23 cellular contexts compared by ENCODE assay signal in genomic region chr16:65289022-65289421, GRCh38.
DNase-seq lines count a peak whose midpoint lies in the region; ATAC-seq, FAIRE-seq and TF ChIP-seq lines count a peak whose summit lies in the region.
"Had no signal": no experiment of that assay in that cellular context is flagged by ENCODE, and none has a peak within 500 bp of the region (broad histone marks: within the 10 kb centered on the region; RNA-seq: fewer than 3 reads in every experiment).

No MANE protein-coding gene starts in this region.

- FAIRE-seq in HTR-8/SVneo (lab: Jason Lieb, UNC) = no peak
- FAIRE-seq: A204.1, GM12878, GM19239, H1, HepG2 had no signal

- H3K4me1 Mint-ChIP-seq in activated CD8-positive, alpha-beta T cell treated with anti-CD3 and anti-CD28 coated beads for 36 hours (ENCODE audit: low read depth) = no peaks in the 10 kb centered on the region
- H3K4me1 Mint-ChIP-seq: CD4-positive, CD25-positive, alpha-beta regulatory T cell; CD8-positive, alpha-beta memory T cell had no signal

- peaks cover 3% of the 10 kb centered on the region for H3K9me3 Mint-ChIP-seq in activated CD8-positive, alpha-beta T cell treated with anti-CD3 and anti-CD28 coated beads for 36 hours
- H3K9me3 Mint-ChIP-seq: H9 had no signal

- H3K27ac ChIP-seq in heart left ventricle (no peak overlapping the region), right atrium auricular region (no peak overlapping the region), gastrocnemius medialis (peak overlapping the region in 3 of 4 donors; percentile 14 to 59 (median 57))

- peak in 1 of 5 donors; percentile 60 for DNase-seq in heart left ventricle
- no peak for DNase-seq in right atrium auricular region (ENCODE audit: low spot score)
- DNase-seq in left ventricle myocardium superior = peak; percentile 39
- peak; percentile 40 to 79 for DNase-seq in gastrocnemius medialis
- no peak for DNase-seq in MG63
- DNase-seq in HTR-8/SVneo (ENCODE audit: insufficient read length, low spot score) = no peak
- no peak for DNase-seq in activated CD8-positive, alpha-beta T cell treated with anti-CD3 and anti-CD28 coated beads for 36 hours
- DNase-seq: ACHN; BE2C; C1 segment of cervical spinal cord; CD4-positive, CD25-positive, alpha-beta regulatory T cell; CD8-positive, alpha-beta memory T cell; COR-L47; DMS 273 treated with DMSO at 0.1 percent for 48 hours; DMS53; DND-41; EL; H9 had no signal

- H3K4me1 ChIP-seq in heart left ventricle = peaks cover 0 to 15% (median 2%) of the 10 kb centered on the region in 12 donors
- peaks cover 0 to 11% of the 10 kb centered on the region in 2 donors for H3K4me1 ChIP-seq in right atrium auricular region
- peaks cover 9 to 11% of the 10 kb centered on the region in 2 donors for H3K4me1 ChIP-seq in gastrocnemius medialis
- H3K4me1 ChIP-seq: BE2C had no signal

- peak in 3 of 4 donors; percentile 16 to 80 (median 71) for ATAC-seq in heart left ventricle
- peak; percentile 69 for ATAC-seq in left ventricle myocardium superior
- peak; percentile 94 to 99 for ATAC-seq in gastrocnemius medialis
- no peak for ATAC-seq in activated CD8-positive, alpha-beta T cell treated with anti-CD3 and anti-CD28 coated beads for 36 hours
- ATAC-seq: GM12878, HepG2 had no signal

- WGBS in heart left ventricle, 4 donors = 43 to 60% (median 55%) methylated on average over 4 of the region's 4 CpGs

- CTCF ChIA-PET in activated CD8-positive, alpha-beta T cell treated with anti-CD3 and anti-CD28 coated beads for 36 hours (lab: Charles Lee) = no interaction called here

- TF ChIP-seq CTCF in heart left ventricle (IDR thresholded peaks at IDR 0.05) = no peak
- no peak for TF ChIP-seq CTCF in right atrium auricular region (IDR thresholded peaks at IDR 0.05)
- TF ChIP-seq CTCF in gastrocnemius medialis (IDR thresholded peaks at IDR 0.05 in 4 of 5, conservative IDR thresholded peaks at IDR 0.05 in 1 of 5) = no peak
- no peak for TF ChIP-seq CTCF in activated CD8-positive, alpha-beta T cell treated with anti-CD3 and anti-CD28 coated beads for 36 hours (IDR thresholded peaks at IDR 0.05)

- H3K27me3 ChIP-seq in heart left ventricle (no peaks in the 10 kb centered on the region), right atrium auricular region (no peaks in the 10 kb centered on the region), gastrocnemius medialis (no peaks in the 10 kb centered on the region), MG63 (no peaks in the 10 kb centered on the region)
- H3K27me3 ChIP-seq: BE2C had no signal

- in situ Hi-C loops in gastrocnemius medialis (cut with MboI; ENCODE audit: low sequenced_read_pairs in 4 of 4) = no loop called here

- H3K27me3 Mint-ChIP-seq in activated CD8-positive, alpha-beta T cell treated with anti-CD3 and anti-CD28 coated beads for 36 hours = no peaks in the 10 kb centered on the region
- H3K27me3 Mint-ChIP-seq: CD4-positive, CD25-positive, alpha-beta regulatory T cell had no signal

- POLR2A ChIA-PET in activated CD8-positive, alpha-beta T cell treated with anti-CD3 and anti-CD28 coated beads for 36 hours (lab: Charles Lee) = no interaction called here

- H3K27ac Mint-ChIP-seq in activated CD8-positive, alpha-beta T cell treated with anti-CD3 and anti-CD28 coated beads for 36 hours = no peak overlapping the region
- H3K27ac Mint-ChIP-seq: CD4-positive, CD25-positive, alpha-beta regulatory T cell; CD8-positive, alpha-beta memory T cell; H9 had no signal

- no peak overlapping the region for H3K4me3 ChIP-seq in heart left ventricle
- H3K4me3 ChIP-seq in right atrium auricular region = no peak overlapping the region
- no peak overlapping the region for H3K4me3 ChIP-seq in gastrocnemius medialis
- no peak overlapping the region for H3K4me3 ChIP-seq in MG63
- H3K4me3 ChIP-seq: GM12878 had no signal

- no peaks in the 10 kb centered on the region for H3K9me3 ChIP-seq in heart left ventricle
- H3K9me3 ChIP-seq in right atrium auricular region = no peaks in the 10 kb centered on the region
- no peaks in the 10 kb centered on the region for H3K9me3 ChIP-seq in gastrocnemius medialis
- H3K9me3 ChIP-seq in MG63 = no peaks in the 10 kb centered on the region
- H3K9me3 ChIP-seq: BE2C had no signal

- no peaks in the 10 kb centered on the region for H3K36me3 ChIP-seq in heart left ventricle
- no peaks in the 10 kb centered on the region for H3K36me3 ChIP-seq in right atrium auricular region
- no peaks in the 10 kb centered on the region for H3K36me3 ChIP-seq in gastrocnemius medialis
- H3K36me3 ChIP-seq in MG63 = no peaks in the 10 kb centered on the region
- H3K36me3 ChIP-seq: BE2C had no signal

- intact Hi-C loops in heart left ventricle (cut with DNase I) = no loop called here
- intact Hi-C loops in left ventricle myocardium superior (cut with micrococcal nuclease) = no loop called here
- intact Hi-C loops in gastrocnemius medialis (cut with DNase I; ENCODE audit: low total_unique reads) = no loop called here
- intact Hi-C loops in activated CD8-positive, alpha-beta T cell treated with anti-CD3 and anti-CD28 coated beads for 36 hours (cut with micrococcal nuclease) = no loop called here

- H3K4me3 Mint-ChIP-seq in activated CD8-positive, alpha-beta T cell treated with anti-CD3 and anti-CD28 coated beads for 36 hours = no peak overlapping the region
- H3K4me3 Mint-ChIP-seq: CD4-positive, CD25-positive, alpha-beta regulatory T cell; CD8-positive, alpha-beta memory T cell; H9 had no signal

- H3K36me3 Mint-ChIP-seq in activated CD8-positive, alpha-beta T cell treated with anti-CD3 and anti-CD28 coated beads for 36 hours (ENCODE audit: low read depth) = no peaks in the 10 kb centered on the region
- H3K36me3 Mint-ChIP-seq: CD4-positive, CD25-positive, alpha-beta regulatory T cell; CD8-positive, alpha-beta memory T cell had no signal

- no peak for TF ChIP-seq POLR2A in heart left ventricle (IDR thresholded peaks at IDR 0.05)
- TF ChIP-seq POLR2A in gastrocnemius medialis (IDR thresholded peaks at IDR 0.05) = no peak

Comparison
In these comparisons a context has a peak if more than half of its experiments do, and no peak if none do; other contexts are left out.
1. DNase-seq: peak in left ventricle myocardium superior (single experiment) and gastrocnemius medialis (2 of 2); none in right atrium auricular region (single experiment), MG63 (single experiment), HTR-8/SVneo (single experiment) and activated CD8-positive, alpha-beta T cell treated with anti-CD3 and anti-CD28 coated beads for 36 hours (single experiment).
2. H3K27ac ChIP-seq: peak in gastrocnemius medialis (3 of 4); none in heart left ventricle (0 of 12) and right atrium auricular region (0 of 2).